20 cellular contexts compared by ENCODE assay signal in genomic region chr15:98476559-98476958, GRCh38.
A peak's percentile ranks its signal among the peaks of the same experiment; 100 is the strongest.
DNase-seq lines count a peak whose midpoint lies in the region; ATAC-seq, FAIRE-seq and TF ChIP-seq lines count a peak whose summit lies in the region.
"Had no signal": no experiment of that assay in that cellular context is flagged by ENCODE, and none has a peak within 500 bp of the region (broad histone marks: within the 10 kb centered on the region; RNA-seq: fewer than 3 reads in every experiment).

No MANE protein-coding gene starts in this region.

- no peaks in the 10 kb centered on the region for H3K9me3 ChIP-seq in HEK293 (ENCODE audit: control insufficient read depth, insufficient read depth, low read depth, low read length)
- H3K9me3 ChIP-seq in CD8-positive, alpha-beta T cell (ENCODE audit: low read length) = no peaks in the 10 kb centered on the region

- H3K36me3 Mint-ChIP-seq in WTC11 = peaks cover 24% of the 10 kb centered on the region
- no peaks in the 10 kb centered on the region for H3K36me3 Mint-ChIP-seq in CD8-positive, alpha-beta T cell
- H3K36me3 Mint-ChIP-seq: CD4-positive, CD25-positive, alpha-beta regulatory T cell; CD8-positive, alpha-beta memory T cell had no signal

- no peak overlapping the region for H3K27ac Mint-ChIP-seq in WTC11
- no peak overlapping the region for H3K27ac Mint-ChIP-seq in CD8-positive, alpha-beta T cell
- H3K27ac Mint-ChIP-seq: B cell; CD4-positive, CD25-positive, alpha-beta regulatory T cell; CD8-positive, alpha-beta memory T cell; GM23338; H9 had no signal

- H3K4me1 ChIP-seq in HEK293 (ENCODE audit: control insufficient read depth, insufficient read depth, low read length) = no peaks in the 10 kb centered on the region
- H3K4me1 ChIP-seq in CD8-positive, alpha-beta T cell (ENCODE audit: insufficient read depth, low read length) = no peaks in the 10 kb centered on the region
- H3K4me1 ChIP-seq: BLaER1 had no signal

- peak; percentile 42 for FAIRE-seq in G401.6 (lab: Jason Lieb, UNC)
- FAIRE-seq: D721Med, GM12891, GM18507 had no signal

- POLR2A ChIA-PET in HEK293 (lab: Yijun Ruan, JAX) = no interaction called here
- POLR2A ChIA-PET in WTC11 (lab: Charles Lee) = no interaction called here
- POLR2A ChIA-PET in CD8-positive, alpha-beta T cell (lab: Charles Lee) = no interaction called here

- peaks cover 45% of the 10 kb centered on the region for H3K9me3 Mint-ChIP-seq in WTC11
- H3K9me3 Mint-ChIP-seq in CD8-positive, alpha-beta T cell = peaks cover 26% of the 10 kb centered on the region

- no peaks in the 10 kb centered on the region for H3K27me3 ChIP-seq in CD8-positive, alpha-beta T cell (ENCODE audit: insufficient read depth, low read length)
- H3K27me3 ChIP-seq: BLaER1 had no signal

- TF ChIP-seq CTCF in HEK293 (tag by site-specific recombination; IDR thresholded peaks at IDR 0.05) (no peak), WTC11 (IDR thresholded peaks at IDR 0.05) (no peak)
- TF ChIP-seq CTCF in CD8-positive, alpha-beta T cell (IDR thresholded peaks at IDR 0.05) = no peak

- no peak for ATAC-seq in WTC11
- no peak for ATAC-seq in CD8-positive, alpha-beta T cell
- ATAC-seq: GM23338 had no signal

- no peak for DNase-seq in WTC11 (ENCODE audit: low spot score)
- no peak for DNase-seq in UCSD-AML1 (lab: John Stamatoyannopoulos, UW; ENCODE audit: unreplicated experiment)
- DNase-seq in CD8-positive, alpha-beta T cell = no peak
- no peak for DNase-seq in SIG-M5 (lab: John Stamatoyannopoulos, UW)
- DNase-seq: CD4-positive, CD25-positive, alpha-beta regulatory T cell; CD8-positive, alpha-beta memory T cell; DMS 273 treated with DMSO at 0.1 percent for 48 hours; DMS79; EL; GF-D8; H9 had no signal

- no peak overlapping the region for H3K27ac ChIP-seq in HEK293 (ENCODE audit: extremely low read depth, low read depth, low read length)
- H3K27ac ChIP-seq in CD8-positive, alpha-beta T cell (ENCODE audit: low read depth, low read length) = no peak overlapping the region
- H3K27ac ChIP-seq: BLaER1, C4-2B had no signal

- CTCF ChIA-PET in HEK293 (lab: Yijun Ruan, JAX) = no interaction called here
- CTCF ChIA-PET in WTC11 (lab: Charles Lee) = no interaction called here
- CTCF ChIA-PET in CD8-positive, alpha-beta T cell (lab: Charles Lee) = interaction anchor here (0.8 kb wide), 1 partner anchor 330 kb away, joined by 3 read pairs; no protein-coding TSS in a partner anchor

- no peaks in the 10 kb centered on the region; the same call in 1 of the 2 replicates for H3K27me3 Mint-ChIP-seq in WTC11 (ENCODE audit: low read depth)
- H3K27me3 Mint-ChIP-seq in CD8-positive, alpha-beta T cell (ENCODE audit: low read depth) = peaks cover 5% of the 10 kb centered on the region
- H3K27me3 Mint-ChIP-seq: CD4-positive, CD25-positive, alpha-beta regulatory T cell had no signal

- intact Hi-C loops in CD8-positive, alpha-beta T cell (cut with DNase I, micrococcal nuclease) = no loop called here

- H3K4me3 Mint-ChIP-seq in WTC11 = no peak overlapping the region
- H3K4me3 Mint-ChIP-seq in CD8-positive, alpha-beta T cell = no peak overlapping the region
- H3K4me3 Mint-ChIP-seq: B cell; CD4-positive, CD25-positive, alpha-beta regulatory T cell; CD8-positive, alpha-beta memory T cell; GM23338; H9 had no signal

- no peak overlapping the region for H3K4me3 ChIP-seq in HEK293 (ENCODE audit: low read depth, low read length)
- H3K4me3 ChIP-seq in CD8-positive, alpha-beta T cell (ENCODE audit: low read depth, low read length) = no peak overlapping the region
- H3K4me3 ChIP-seq: BLaER1, GM23338 had no signal

- H3K36me3 ChIP-seq in HEK293 (ENCODE audit: control insufficient read depth in 2 of 2, insufficient read depth in 1 of 2, low read length in 2 of 2) = no peaks in the 10 kb centered on the region
- no peaks in the 10 kb centered on the region for H3K36me3 ChIP-seq in CD8-positive, alpha-beta T cell (ENCODE audit: insufficient read depth, low read length)
- H3K36me3 ChIP-seq: BLaER1 had no signal

- no peaks in the 10 kb centered on the region for H3K4me1 Mint-ChIP-seq in WTC11
- no peaks in the 10 kb centered on the region for H3K4me1 Mint-ChIP-seq in CD8-positive, alpha-beta T cell (ENCODE audit: low read depth)
- H3K4me1 Mint-ChIP-seq: B cell; CD4-positive, CD25-positive, alpha-beta regulatory T cell; CD8-positive, alpha-beta memory T cell; GM23338; H9 had no signal

TF ChIP-seq in HEK293, 187 proteins besides CTCF, POLR2A, EP300 and RAD21:
- TF ChIP-seq ZNF837 (tag by site-specific recombination; IDR thresholded peaks at IDR 0.05) = no peak
- no peak for TF ChIP-seq ZNF747 (tag by site-specific recombination; IDR thresholded peaks at IDR 0.05)
- no peak for TF ChIP-seq ZNF157 (tag by site-specific recombination; IDR thresholded peaks at IDR 0.05)
- no peak for TF ChIP-seq ZNF624 (tag by site-specific recombination; IDR thresholded peaks at IDR 0.05)
- peak; percentile 92 for TF ChIP-seq SETDB1 (IDR thresholded peaks at IDR 0.05; ENCODE audit: insufficient read length, low read length)
- TF ChIP-seq KLF9 (tag by site-specific recombination; IDR thresholded peaks at IDR 0.05; ENCODE audit: low read depth) = no peak
- TF ChIP-seq ZNF610 (tag by site-specific recombination; IDR thresholded peaks at IDR 0.05; ENCODE audit: borderline replicate concordance) = no peak
- peak; percentile 96 for TF ChIP-seq ZNF510 (tag by site-specific recombination; IDR thresholded peaks at IDR 0.05; ENCODE audit: insufficient replicate concordance)
- TF ChIP-seq ZNF626 (tag by site-specific recombination; IDR thresholded peaks at IDR 0.05) = peak; percentile 75; the same call in 1 of the 2 replicates
- TF ChIP-seq TRIM28 (IDR thresholded peaks at IDR 0.05; ENCODE audit: borderline replicate concordance, low read length) = peak; percentile 98
TF ChIP-seq in HEK293: peak in this region for 4.

TF ChIP-seq in WTC11, 78 proteins besides CTCF, POLR2A, EP300 and RAD21:
- TF ChIP-seq HMGA2 (CRISPR knock-in tag; IDR thresholded peaks at IDR 0.05) (no peak), ZNF317 (CRISPR knock-in tag; IDR thresholded peaks at IDR 0.05; ENCODE audit: borderline replicate concordance, low read depth) (peak; percentile 95)
